In the genomic region with DNA sequence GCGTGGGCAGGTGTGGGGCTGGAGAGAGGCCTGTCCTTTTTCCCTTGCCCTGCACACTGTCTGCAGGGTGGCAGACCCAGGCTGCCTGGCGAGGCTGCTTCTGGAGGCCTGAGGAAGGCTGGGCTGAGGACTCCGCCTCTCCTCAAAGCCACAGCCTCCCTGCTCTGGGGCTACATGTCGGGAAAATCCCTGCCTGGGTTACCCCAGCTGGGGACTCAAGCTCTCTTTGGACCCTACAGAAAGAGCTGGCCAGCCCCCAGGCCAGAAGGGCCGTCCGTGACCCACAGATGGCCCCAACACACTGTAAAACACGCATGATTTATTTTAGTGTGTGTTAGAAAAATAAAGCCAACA, we compare ENCODE assay signal across 11 cellular contexts. TPM values are rescaled to one million over a fixed set of nuclear protein-coding genes. Genes with fewer than 3 reads are reported as not detected.
DNase-seq lines count a peak whose midpoint lies in the region; ATAC-seq, FAIRE-seq and TF ChIP-seq lines count a peak whose summit lies in the region.
"Had no signal": no experiment of that assay in that cellular context is flagged by ENCODE, and none has a peak within 500 bp of the region (broad histone marks: within the 10 kb centered on the region; RNA-seq: fewer than 3 reads in every experiment).

No MANE protein-coding gene starts in this region.

- 44% methylated on average over 4 of the region's 7 CpGs for WGBS in esophagus muscularis mucosa

- H3K27ac ChIP-seq in esophagus muscularis mucosa (replicated peaks in 1 of 4): peak overlapping the region; percentile 64 to 86 (median 80)

- no peaks in the 10 kb centered on the region for H3K9me3 ChIP-seq in esophagus muscularis mucosa

- intact Hi-C loops in esophagus muscularis mucosa (cut with DNase I): no loop called here

- ATAC-seq in HG03095 (IDR thresholded peaks at IDR 0.05; ENCODE audit: unreplicated experiment): no peak

- no peak for TF ChIP-seq CTCF in NB4 (IDR thresholded peaks at IDR 0.05; ENCODE audit: low read depth, low read length)
- TF ChIP-seq CTCF in esophagus muscularis mucosa (IDR thresholded peaks at IDR 0.05): no peak
- no peak for TF ChIP-seq CTCF in neural crest cell (conservative IDR thresholded peaks at IDR 0.05)

- H3K36me3 ChIP-seq in esophagus muscularis mucosa: no peaks in the 10 kb centered on the region

- H3K9me3 Mint-ChIP-seq in neural crest cell: no peaks in the 10 kb centered on the region
- H3K9me3 Mint-ChIP-seq: activated naive CD8-positive, alpha-beta T cell treated with anti-CD3 and anti-CD28 coated beads, Interleukin-2, amount 10 ng/mL, durations not matched to agents 7 days and 5 days; CD4-positive, alpha-beta memory T cell had no signal

- H3K4me3 Mint-ChIP-seq in neural crest cell: peak overlapping the region; percentile 17
- H3K4me3 Mint-ChIP-seq: activated naive CD8-positive, alpha-beta T cell treated with anti-CD3 and anti-CD28 coated beads, Interleukin-2, amount 10 ng/mL, durations not matched to agents 7 days and 5 days; CD4-positive, alpha-beta memory T cell had no signal

- TF ChIP-seq EP300 in esophagus muscularis mucosa (IDR thresholded peaks at IDR 0.05): no peak

- no peak overlapping the region for H3K27ac Mint-ChIP-seq in neural crest cell (ENCODE audit: unreplicated experiment)
- H3K27ac Mint-ChIP-seq: activated naive CD8-positive, alpha-beta T cell treated with anti-CD3 and anti-CD28 coated beads, Interleukin-2, amount 10 ng/mL, durations not matched to agents 7 days and 5 days; CD4-positive, alpha-beta memory T cell had no signal

- in situ Hi-C loops in ACHN (cut with HindIII; ENCODE audit: low pct_ligation_motif_present, low pct_unique_long_range_greater_than_20kb, low sequenced_read_pairs): no loop called here

- peaks cover 28 to 55% (median 51%) of the 10 kb centered on the region in 4 donors for H3K4me1 ChIP-seq in esophagus muscularis mucosa

- TF ChIP-seq POLR2A in NB4 (IDR thresholded peaks at IDR 0.05; ENCODE audit: extremely low read depth, insufficient read length): no peak
- TF ChIP-seq POLR2A in esophagus muscularis mucosa (IDR thresholded peaks at IDR 0.05; ENCODE audit: low read depth): no peak

- H3K36me3 Mint-ChIP-seq in neural crest cell (ENCODE audit: low read depth): no peaks in the 10 kb centered on the region
- H3K36me3 Mint-ChIP-seq: activated naive CD8-positive, alpha-beta T cell treated with anti-CD3 and anti-CD28 coated beads, Interleukin-2, amount 10 ng/mL, durations not matched to agents 7 days and 5 days; CD4-positive, alpha-beta memory T cell had no signal

- H3K27me3 Mint-ChIP-seq in neural crest cell (ENCODE audit: low read depth): peaks cover 5% of the 10 kb centered on the region

- peaks cover 10% of the 10 kb centered on the region for H3K4me1 Mint-ChIP-seq in neural crest cell
- H3K4me1 Mint-ChIP-seq: activated naive CD8-positive, alpha-beta T cell treated with anti-CD3 and anti-CD28 coated beads, Interleukin-2, amount 10 ng/mL, durations not matched to agents 7 days and 5 days had no signal

- FAIRE-seq in RCC 7860 (lab: Jason Lieb, UNC): no peak

- DNase-seq in ACHN (peak; percentile 31), NB4 (ENCODE audit: low read depth) (peak; percentile 49), esophagus muscularis mucosa (ENCODE audit: extremely low spot score) (no peak), neural crest cell (ENCODE audit: low read depth, low spot score) (no peak), RCC 7860 (ENCODE audit: low spot score) (no peak), HuH-7 (ENCODE audit: low spot score) (no peak), middle frontal gyrus (ENCODE audit: extremely low spot score, low spot score) (no peak)
- DNase-seq: activated naive CD8-positive, alpha-beta T cell treated with anti-CD3 and anti-CD28 coated beads, Interleukin-2, amount 10 ng/mL, durations not matched to agents 7 days and 5 days; hypothalamus had no signal

- H3K4me3 ChIP-seq in NB4 (ENCODE audit: low read depth, low read length) (no peak overlapping the region), esophagus muscularis mucosa (no peak overlapping the region)

- peaks cover 0 to 3% (median 0%) of the 10 kb centered on the region in 4 donors for H3K27me3 ChIP-seq in esophagus muscularis mucosa

RNA-seq across cellular contexts. Expression of a gene that starts 33.8 kb away (rescaled TPM):
- total RNA-seq in esophagus muscularis mucosa (100 to 1,000 TPM in 2 of 4 donors, 10 to 100 TPM in 2; 78.0 to 103 (median 93.4) TPM), neural crest cell (59.6 and 63.3 TPM in 2 replicates)

Comparison
In these comparisons a context has a peak if more than half of its experiments do, and no peak if none do; other contexts are left out.
1. DNase-seq: peak in ACHN (single experiment) and NB4 (single experiment); none in esophagus muscularis mucosa (single experiment), neural crest cell (single experiment), RCC 7860 (single experiment), HuH-7 (single experiment) and middle frontal gyrus (single experiment).